In genomic region chr5:51227963-51228515, GRCh38 we compare ENCODE assay signal across 15 cellular contexts.
DNase-seq lines count a peak whose midpoint lies in the region; ATAC-seq and TF ChIP-seq lines count a peak whose summit lies in the region.
"Had no signal": no experiment of that assay in that cellular context is flagged by ENCODE, and none has a peak within 500 bp of the region (broad histone marks: within the 10 kb centered on the region; RNA-seq: fewer than 3 reads in every experiment).

No MANE protein-coding gene starts in this region.

- H3K36me3 ChIP-seq in Caco-2 (ENCODE audit: control insufficient read depth, insufficient read depth, low read length) (no peaks in the 10 kb centered on the region), HEK293 (ENCODE audit: control insufficient read depth in 2 of 2, insufficient read depth in 1 of 2, low read length in 2 of 2) (no peaks in the 10 kb centered on the region), smooth muscle cell (ENCODE audit: low read depth) (no peaks in the 10 kb centered on the region)

- DNase-seq in Caco-2 (peak in 1 of 2 experiments; percentile 2), NCI-H82 (lab: John Stamatoyannopoulos, UW) (peak; percentile 63), iPS-NIHi7 (ENCODE audit: extremely low spot score) (peak; percentile 10), smooth muscle cell (lab: John Stamatoyannopoulos, UW; ENCODE audit: unreplicated experiment) (no peak), head of caudate nucleus (no peak)
- DNase-seq in stimulated activated CD4-positive, alpha-beta T cell treated with anti-CD3 and anti-CD28 coated beads, Interleukin-2, amount 100 ng/mL, for 24 hours: no peak
- DNase-seq: COR-L47, DMS79, GM23248, NCI-H1436, NCI-H2081, NCI-H446 had no signal

- CTCF ChIA-PET in Caco-2 (lab: Charles Lee) (no interaction called here), HEK293 (lab: Yijun Ruan, JAX) (interaction anchor here (0.5 to 0.7 kb wide), 2 partner anchors 145 to 556 kb away, joined by 3 read pairs; no protein-coding TSS in a partner anchor)

- no peaks in the 10 kb centered on the region for H3K36me3 Mint-ChIP-seq in Caco-2 (ENCODE audit: insufficient read depth, unreplicated experiment)

- H3K9me3 ChIP-seq in Caco-2 (no peaks in the 10 kb centered on the region; the same call in 1 of the 2 replicates), HEK293 (ENCODE audit: control insufficient read depth, insufficient read depth, low read depth, low read length) (no peaks in the 10 kb centered on the region), smooth muscle cell (replicated peaks; ENCODE audit: low read depth) (peaks cover 7% of the 10 kb centered on the region)

- H3K4me3 ChIP-seq in Caco-2 (ENCODE audit: low read depth, low read length) (no peak overlapping the region), HEK293 (ENCODE audit: low read depth, low read length) (no peak overlapping the region), smooth muscle cell (no peak overlapping the region)
- H3K4me3 ChIP-seq: GM23248 had no signal

- WGBS in smooth muscle cell (ENCODE audit: low lambda C conversion rate): 57% methylated on average over 5 of the region's 5 CpGs

- H4K20me1 ChIP-seq in smooth muscle cell (ENCODE audit: low read depth): no peaks in the 10 kb centered on the region

- peaks cover 14% of the 10 kb centered on the region for H3K4me1 Mint-ChIP-seq in Caco-2 (ENCODE audit: low read depth, unreplicated experiment)

- BruUV-seq in Caco-2 (replicated peaks; lab: Mats Ljungman, UMichigan): no TSS peak

- no peak overlapping the region for H2AFZ ChIP-seq in smooth muscle cell (ENCODE audit: low read depth)
- H2AFZ ChIP-seq: GM23248 had no signal

- H3K27me3 Mint-ChIP-seq in Caco-2 (ENCODE audit: insufficient read depth, unreplicated experiment): no peaks in the 10 kb centered on the region

- TF ChIP-seq CTCF in Caco-2 (IDR thresholded peaks at IDR 0.05; ENCODE audit: insufficient read depth in 1 of 2, low read depth in 1 of 2, low read length in 1 of 2, severe bottlenecking in 1 of 2, unreplicated experiment in 1 of 2): no peak
- no peak for TF ChIP-seq CTCF in HEK293 (tag by site-specific recombination; IDR thresholded peaks at IDR 0.05)
- no peak for TF ChIP-seq CTCF in smooth muscle cell (IDR thresholded peaks at IDR 0.05; ENCODE audit: borderline replicate concordance, insufficient read depth, poor library complexity, severe bottlenecking)

- H3K9me3 Mint-ChIP-seq in Caco-2 (ENCODE audit: unreplicated experiment): peaks cover 30% of the 10 kb centered on the region

- H3K27ac ChIP-seq in HEK293 (ENCODE audit: extremely low read depth, low read depth, low read length) (no peak overlapping the region), smooth muscle cell (ENCODE audit: low read depth) (no peak overlapping the region)
- H3K27ac ChIP-seq: GM23248, KMS-11 had no signal

- ATAC-seq in GM21576 (IDR thresholded peaks at IDR 0.05; ENCODE audit: unreplicated experiment): no peak

- H3K4me3 Mint-ChIP-seq in Caco-2 (ENCODE audit: unreplicated experiment): peak overlapping the region; percentile 22

- no peaks in the 10 kb centered on the region for H3K79me2 ChIP-seq in smooth muscle cell (ENCODE audit: low read depth)

- peak overlapping the region; percentile 74 for H3K27ac Mint-ChIP-seq in Caco-2 (ENCODE audit: unreplicated experiment)

- POLR2A ChIA-PET in Caco-2 (lab: Charles Lee): no interaction called here
- POLR2A ChIA-PET in HEK293 (lab: Yijun Ruan, JAX): no interaction called here

- no peaks in the 10 kb centered on the region; the same call in 1 of the 2 replicates for H3K27me3 ChIP-seq in Caco-2 (replicated peaks; ENCODE audit: control insufficient read depth, insufficient read depth, low read length)
- peaks cover 5% of the 10 kb centered on the region for H3K27me3 ChIP-seq in smooth muscle cell (ENCODE audit: low read depth)

- H3F3A ChIP-seq in smooth muscle cell (ENCODE audit: low read depth): no peaks in the 10 kb centered on the region

- intact Hi-C loops in Caco-2 (cut with micrococcal nuclease; ENCODE audit: unreplicated experiment) (loop anchor here (2.0 kb wide), 1 partner anchor 19 kb away; no protein-coding TSS in a partner anchor), head of caudate nucleus (cut with DNase I) (no loop called here)

- H3K4me2 ChIP-seq in smooth muscle cell: no peak overlapping the region
- H3K4me2 ChIP-seq: KMS-11 had no signal

- H3K4me1 ChIP-seq in Caco-2 (peaks cover 23% of the 10 kb centered on the region), HEK293 (ENCODE audit: control insufficient read depth, insufficient read depth, low read length) (peaks cover 25% of the 10 kb centered on the region), smooth muscle cell (ENCODE audit: low read depth) (peaks cover 24% of the 10 kb centered on the region)

- no peak overlapping the region for H3K9ac ChIP-seq in smooth muscle cell (ENCODE audit: low read depth)
- H3K9ac ChIP-seq: GM23248, KMS-11 had no signal

TF ChIP-seq in HEK293, 187 proteins besides CTCF, POLR2A, EP300 and RAD21:
- TF ChIP-seq SP3 (tag by site-specific recombination; IDR thresholded peaks at IDR 0.05) (no peak), TRIM28 (IDR thresholded peaks at IDR 0.05; ENCODE audit: borderline replicate concordance, low read length) (peak; percentile 57; the same call in 1 of the 2 replicates), ZNF843 (tag by site-specific recombination; IDR thresholded peaks at IDR 0.05) (no peak), SETDB1 (IDR thresholded peaks at IDR 0.05; ENCODE audit: insufficient read length, low read length) (peak; percentile 22), EGR2 (tag by site-specific recombination; IDR thresholded peaks at IDR 0.05; ENCODE audit: low read depth) (no peak)

Comparison
In these comparisons a context has a peak if more than half of its experiments do, and no peak if none do; other contexts are left out.
1. DNase-seq: peak in NCI-H82 (single experiment) and iPS-NIHi7 (single experiment); none in smooth muscle cell (single experiment), head of caudate nucleus (0 of 42) and stimulated activated CD4-positive, alpha-beta T cell treated with anti-CD3 and anti-CD28 coated beads, Interleukin-2, amount 100 ng/mL, for 24 hours (0 of 2).